17 cellular contexts compared by ENCODE assay signal in the genomic region with DNA sequence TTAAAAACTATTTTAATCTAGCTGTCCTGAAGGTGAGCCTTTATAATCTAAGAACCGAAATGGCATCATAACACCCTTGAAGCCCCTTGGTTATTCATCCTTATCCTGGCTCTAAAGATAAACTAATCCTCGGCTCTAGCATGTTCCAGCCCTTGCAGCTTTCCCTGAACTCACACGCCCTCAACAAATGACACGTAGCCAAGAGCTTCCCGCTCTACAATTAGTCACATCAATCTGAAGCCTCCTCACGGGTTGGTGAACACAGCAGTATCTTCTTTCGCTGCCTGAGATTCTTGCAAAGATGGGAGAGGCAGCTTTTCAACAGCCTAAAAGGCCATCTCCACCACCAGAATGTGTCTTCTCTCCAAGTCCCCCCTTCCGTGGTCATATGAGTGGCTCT. TPM values are rescaled to one million over a fixed set of nuclear protein-coding genes. Genes with fewer than 3 reads are reported as not detected.
A peak's percentile ranks its signal among the peaks of the same experiment; 100 is the strongest.
DNase-seq lines count a peak whose midpoint lies in the region; ATAC-seq and TF ChIP-seq lines count a peak whose summit lies in the region.
"Had no signal": no experiment of that assay in that cellular context is flagged by ENCODE, and none has a peak within 500 bp of the region (broad histone marks: within the 10 kb centered on the region; RNA-seq: fewer than 3 reads in every experiment).

No MANE protein-coding gene starts in this region.

- H3K36me3 ChIP-seq in WERI-Rb-1 (no peaks in the 10 kb centered on the region), smooth muscle cell (ENCODE audit: low read depth) (no peaks in the 10 kb centered on the region)
- H3K36me3 ChIP-seq: BLaER1 treated with 17β-estradiol and CSF1 and Interleukin-3, amounts not matched to agents 10 nM and 100 nM had no signal

- H3K4me3 ChIP-seq in WERI-Rb-1 (ENCODE audit: low read depth, low read length): no peak overlapping the region
- no peak overlapping the region for H3K4me3 ChIP-seq in smooth muscle cell
- H3K4me3 ChIP-seq: BLaER1 treated with 17β-estradiol and CSF1 and Interleukin-3, amounts not matched to agents 10 nM and 100 nM; K562 had no signal

- no peaks in the 10 kb centered on the region for H3K4me1 ChIP-seq in smooth muscle cell (ENCODE audit: low read depth)
- H3K4me1 ChIP-seq in foreskin keratinocyte: no peaks in the 10 kb centered on the region

- ATAC-seq in foreskin keratinocyte (no peak), GM18511 (IDR thresholded peaks at IDR 0.05; ENCODE audit: unreplicated experiment) (no peak)
- ATAC-seq: K562, PC-3 had no signal

- DNase-seq in NCI-H2171 treated with DMSO at 0.1 percent for 48 hours (lab: John Stamatoyannopoulos, UW): peak; percentile 43
- no peak for DNase-seq in NCI-H2171 (lab: John Stamatoyannopoulos, UW)
- peak; percentile 8 for DNase-seq in WERI-Rb-1
- DNase-seq in kidney glomerular epithelial cell (lab: John Stamatoyannopoulos, UW): peak; percentile 78
- DNase-seq in smooth muscle cell (lab: John Stamatoyannopoulos, UW; ENCODE audit: unreplicated experiment): no peak
- no peak for DNase-seq in foreskin keratinocyte
- DNase-seq in DMS 273 (lab: John Stamatoyannopoulos, UW; ENCODE audit: unreplicated experiment): no peak
- DNase-seq: 8988T, GOT3, NCI-H1436, NCI-H2029, NCI-H345, NCI-H69, PC-3 had no signal

- no peak overlapping the region for H3K9ac ChIP-seq in smooth muscle cell (ENCODE audit: low read depth)
- H3K9ac ChIP-seq: BLaER1 treated with 17β-estradiol and CSF1 and Interleukin-3, amounts not matched to agents 10 nM and 100 nM had no signal

- H3K27ac ChIP-seq in WERI-Rb-1 (no peak overlapping the region), smooth muscle cell (ENCODE audit: low read depth) (no peak overlapping the region), foreskin keratinocyte (no peak overlapping the region)
- H3K27ac ChIP-seq: BLaER1 treated with 17β-estradiol and CSF1 and Interleukin-3, amounts not matched to agents 10 nM and 100 nM had no signal

- peak overlapping the region; percentile 19 for H3K4me2 ChIP-seq in smooth muscle cell
- H3K4me2 ChIP-seq: BLaER1 treated with 17β-estradiol and CSF1 and Interleukin-3, amounts not matched to agents 10 nM and 100 nM had no signal

- H2AFZ ChIP-seq in smooth muscle cell (ENCODE audit: low read depth): no peak overlapping the region

- H4K20me1 ChIP-seq in smooth muscle cell (ENCODE audit: low read depth): no peaks in the 10 kb centered on the region
- H4K20me1 ChIP-seq: BLaER1 treated with 17β-estradiol and CSF1 and Interleukin-3, amounts not matched to agents 10 nM and 100 nM had no signal

- H3K27me3 ChIP-seq in WERI-Rb-1 (ENCODE audit: insufficient read depth, low read depth, severe bottlenecking) (no peaks in the 10 kb centered on the region), smooth muscle cell (ENCODE audit: low read depth) (peaks cover 5% of the 10 kb centered on the region), foreskin keratinocyte (peaks cover 33% of the 10 kb centered on the region)
- H3K27me3 ChIP-seq: BLaER1 treated with 17β-estradiol and CSF1 and Interleukin-3, amounts not matched to agents 10 nM and 100 nM had no signal

- no peaks in the 10 kb centered on the region for H3F3A ChIP-seq in smooth muscle cell (ENCODE audit: low read depth)

- H3K9me3 ChIP-seq in WERI-Rb-1 (ENCODE audit: severe bottlenecking) (no peaks in the 10 kb centered on the region), smooth muscle cell (replicated peaks; ENCODE audit: low read depth) (no peaks in the 10 kb centered on the region)
- H3K9me3 ChIP-seq: BLaER1 treated with 17β-estradiol and CSF1 and Interleukin-3, amounts not matched to agents 10 nM and 100 nM had no signal

- no peaks in the 10 kb centered on the region for H3K79me2 ChIP-seq in smooth muscle cell (ENCODE audit: low read depth)

- TF ChIP-seq CTCF in WERI-Rb-1 (IDR thresholded peaks at IDR 0.05; ENCODE audit: low read depth, low read length) (no peak), smooth muscle cell (IDR thresholded peaks at IDR 0.05; ENCODE audit: borderline replicate concordance, insufficient read depth, poor library complexity, severe bottlenecking) (no peak), foreskin keratinocyte (conservative IDR thresholded peaks at IDR 0.05) (no peak)

- WGBS in smooth muscle cell (ENCODE audit: low lambda C conversion rate): 44% methylated on average over 8 of the region's 8 CpGs

RNA-seq across cellular contexts. Expression of a gene that starts 4.1 kb away (rescaled TPM):
- total RNA-seq in smooth muscle cell (5.4 and 7.7 TPM in 2 replicates), foreskin keratinocyte (23.4 and 29.8 TPM in 2 replicates)
- polyA plus RNA-seq in smooth muscle cell (3.0 and 3.8 TPM in 2 replicates), foreskin keratinocyte (10.7 and 14.7 TPM in 2 replicates)

Comparison
In these comparisons a context has a peak if more than half of its experiments do, and no peak if none do; other contexts are left out.
1. DNase-seq: peak in NCI-H2171 treated with DMSO at 0.1 percent for 48 hours (single experiment), WERI-Rb-1 (single experiment) and kidney glomerular epithelial cell (single experiment); none in NCI-H2171 (single experiment), smooth muscle cell (single experiment), foreskin keratinocyte (0 of 2) and DMS 273 (single experiment).